In the genomic region with DNA sequence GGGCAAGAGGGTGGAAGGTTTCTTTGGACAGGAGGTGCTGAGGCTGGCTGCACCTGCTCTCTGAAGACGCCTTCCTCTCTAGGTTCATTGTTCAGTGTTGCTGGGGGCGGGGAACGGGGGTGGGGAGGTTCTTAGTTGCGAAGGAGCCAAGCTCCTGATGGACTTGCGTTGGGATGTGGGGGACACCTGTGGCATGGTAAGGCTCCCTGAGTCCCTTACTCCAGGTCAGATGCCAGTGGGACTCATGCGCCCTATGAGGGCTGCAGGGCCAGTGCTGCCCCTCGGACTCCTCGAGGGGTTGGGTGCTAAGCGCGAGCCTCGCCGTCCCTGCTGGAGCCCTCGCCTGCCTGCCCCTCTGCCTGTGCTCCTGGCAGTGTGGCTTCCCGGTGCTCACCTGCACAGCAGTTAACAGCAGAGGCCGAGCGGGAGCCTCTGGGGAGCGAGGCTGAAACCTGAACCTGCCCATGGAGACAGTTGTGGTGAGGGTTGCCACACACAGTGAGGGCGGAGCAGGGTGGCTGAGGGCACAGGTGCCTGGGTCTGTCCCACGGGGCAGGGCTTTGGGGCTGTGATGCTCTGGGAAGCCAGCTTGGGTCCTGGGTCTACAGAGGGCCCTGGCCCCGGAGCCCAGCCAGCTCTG, we compare ENCODE assay signal across 1 cellular context.
TF ChIP-seq lines count a peak whose summit lies in the region.

No MANE protein-coding gene starts in this region.

TF ChIP-seq in HepG2, 621 proteins besides CTCF, POLR2A, EP300 and RAD21:
- TF ChIP-seq, protein P1, sequence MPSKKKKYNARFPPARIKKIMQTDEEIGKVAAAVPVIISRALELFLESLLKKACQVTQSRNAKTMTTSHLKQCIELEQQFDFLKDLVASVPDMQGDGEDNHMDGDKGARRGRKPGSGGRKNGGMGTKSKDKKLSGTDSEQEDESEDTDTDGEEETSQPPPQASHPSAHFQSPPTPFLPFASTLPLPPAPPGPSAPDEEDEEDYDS (CRISPR knock-in tag; IDR thresholded peaks at IDR 0.05), result no peak
- peak; percentile 73 for TF ChIP-seq AGO2 (optimal IDR thresholded peaks at IDR 0.05; ENCODE audit: low read depth, low read length)
- TF ChIP-seq NPAS2 (CRISPR knock-in tag; IDR thresholded peaks at IDR 0.05; ENCODE audit: borderline replicate concordance), result no peak
- TF ChIP-seq CHCHD3 (CRISPR knock-in tag; IDR thresholded peaks at IDR 0.05), result no peak
- TF ChIP-seq, protein P2, sequence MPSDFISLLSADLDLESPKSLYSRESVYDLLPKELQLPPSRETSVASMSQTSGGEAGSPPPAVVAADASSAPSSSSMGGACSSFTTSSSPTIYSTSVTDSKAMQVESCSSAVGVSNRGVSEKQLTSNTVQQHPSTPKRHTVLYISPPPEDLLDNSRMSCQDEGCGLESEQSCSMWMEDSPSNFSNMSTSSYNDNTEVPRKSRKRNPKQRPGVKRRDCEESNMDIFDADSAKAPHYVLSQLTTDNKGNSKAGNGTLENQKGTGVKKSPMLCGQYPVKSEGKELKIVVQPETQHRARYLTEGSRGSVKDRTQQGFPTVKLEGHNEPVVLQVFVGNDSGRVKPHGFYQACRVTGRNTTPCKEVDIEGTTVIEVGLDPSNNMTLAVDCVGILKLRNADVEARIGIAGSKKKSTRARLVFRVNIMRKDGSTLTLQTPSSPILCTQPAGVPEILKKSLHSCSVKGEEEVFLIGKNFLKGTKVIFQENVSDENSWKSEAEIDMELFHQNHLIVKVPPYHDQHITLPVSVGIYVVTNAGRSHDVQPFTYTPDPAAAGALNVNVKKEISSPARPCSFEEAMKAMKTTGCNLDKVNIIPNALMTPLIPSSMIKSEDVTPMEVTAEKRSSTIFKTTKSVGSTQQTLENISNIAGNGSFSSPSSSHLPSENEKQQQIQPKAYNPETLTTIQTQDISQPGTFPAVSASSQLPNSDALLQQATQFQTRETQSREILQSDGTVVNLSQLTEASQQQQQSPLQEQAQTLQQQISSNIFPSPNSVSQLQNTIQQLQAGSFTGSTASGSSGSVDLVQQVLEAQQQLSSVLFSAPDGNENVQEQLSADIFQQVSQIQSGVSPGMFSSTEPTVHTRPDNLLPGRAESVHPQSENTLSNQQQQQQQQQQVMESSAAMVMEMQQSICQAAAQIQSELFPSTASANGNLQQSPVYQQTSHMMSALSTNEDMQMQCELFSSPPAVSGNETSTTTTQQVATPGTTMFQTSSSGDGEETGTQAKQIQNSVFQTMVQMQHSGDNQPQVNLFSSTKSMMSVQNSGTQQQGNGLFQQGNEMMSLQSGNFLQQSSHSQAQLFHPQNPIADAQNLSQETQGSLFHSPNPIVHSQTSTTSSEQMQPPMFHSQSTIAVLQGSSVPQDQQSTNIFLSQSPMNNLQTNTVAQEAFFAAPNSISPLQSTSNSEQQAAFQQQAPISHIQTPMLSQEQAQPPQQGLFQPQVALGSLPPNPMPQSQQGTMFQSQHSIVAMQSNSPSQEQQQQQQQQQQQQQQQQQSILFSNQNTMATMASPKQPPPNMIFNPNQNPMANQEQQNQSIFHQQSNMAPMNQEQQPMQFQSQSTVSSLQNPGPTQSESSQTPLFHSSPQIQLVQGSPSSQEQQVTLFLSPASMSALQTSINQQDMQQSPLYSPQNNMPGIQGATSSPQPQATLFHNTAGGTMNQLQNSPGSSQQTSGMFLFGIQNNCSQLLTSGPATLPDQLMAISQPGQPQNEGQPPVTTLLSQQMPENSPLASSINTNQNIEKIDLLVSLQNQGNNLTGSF (CRISPR knock-in tag; IDR thresholded peaks at IDR 0.05), result no peak
TF ChIP-seq in HepG2: peak in this region for 1.
